In the genomic region with DNA sequence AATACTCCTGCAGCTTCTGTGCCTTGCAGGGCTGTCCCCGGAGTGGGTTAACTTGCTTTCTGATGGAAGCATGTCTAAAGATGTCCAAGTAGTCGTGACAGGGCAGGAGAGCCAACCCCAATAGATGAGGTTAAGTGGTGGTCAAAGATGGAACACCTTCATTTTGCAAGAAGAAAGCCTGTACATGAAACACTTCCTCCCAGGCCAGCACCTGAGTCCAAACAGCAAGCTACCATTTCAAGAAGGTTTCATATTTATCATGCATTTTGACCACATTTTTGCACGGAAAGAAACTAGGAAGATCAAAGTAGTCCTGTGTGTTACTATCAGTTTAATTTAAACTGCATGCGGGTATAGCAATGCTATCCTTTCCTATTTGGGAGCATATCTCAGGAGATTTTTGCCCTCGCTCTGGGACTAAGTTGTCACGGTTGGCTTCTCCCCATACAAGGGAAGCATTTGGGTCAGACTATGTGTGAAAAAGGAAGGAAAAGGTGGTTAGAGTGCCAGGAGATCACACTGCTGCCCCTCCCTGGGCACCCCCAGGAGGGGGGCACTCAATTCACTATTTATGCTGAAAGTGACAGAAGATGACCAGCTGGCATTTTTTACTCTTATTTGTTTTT, we compare ENCODE assay signal across 8 cellular contexts.
DNase-seq lines count a peak whose midpoint lies in the region; ATAC-seq and TF ChIP-seq lines count a peak whose summit lies in the region.

No MANE protein-coding gene starts in this region.

- no peak overlapping the region for H2AK5ac ChIP-seq in mesendoderm (ENCODE audit: low read length)

- DNase-seq in activated T-helper 2 cell treated with anti-CD3 and anti-CD28 coated beads, Interferon-gamma antibody, Interleukin-2, Interleukin-4, amounts not matched to agents 10 μg/mL and 5 μg/mL and 100 μg/mL, durations not matched to agents 14 hours and 24 hours and 36 hours (ENCODE audit: low spot score), result no peak
- DNase-seq in amygdala (lab: John Stamatoyannopoulos, UW) (no peak), mesendoderm (no peak), NCI-H1694 (lab: John Stamatoyannopoulos, UW) (no peak), lower leg skin (ENCODE audit: low spot score in 2 of 2) (no peak)

- no peak overlapping the region for H3K4me3 ChIP-seq in mesendoderm (ENCODE audit: low read length)
- no peak overlapping the region for H3K4me3 ChIP-seq in lower leg skin (ENCODE audit: low read depth, poor library complexity, severe bottlenecking)

- peak overlapping the region; percentile 73 for H3K4me3 Mint-ChIP-seq in activated T-helper 2 cell treated with anti-CD3 and anti-CD28 coated beads, Interferon-gamma antibody, Interleukin-2, Interleukin-4, amounts not matched to agents 10 μg/mL and 5 μg/mL and 100 μg/mL, durations not matched to agents 14 hours and 24 hours and 36 hours (ENCODE audit: low read depth)
- H3K4me3 Mint-ChIP-seq in nephron, result peak overlapping the region; percentile 2 to 68 (median 24)

- no peak overlapping the region for H3K9ac ChIP-seq in mesendoderm (ENCODE audit: low read length)

- H3K4me2 ChIP-seq in mesendoderm (ENCODE audit: low read length), result no peak overlapping the region

- no peak overlapping the region for H3K18ac ChIP-seq in mesendoderm (ENCODE audit: low read length)

- no CpG with 5 or more reads among the region's 6 CpGs for WGBS in mesendoderm (ENCODE audit: extremely low coverage, insufficient coverage, low lambda C conversion rate)
- 44 to 55% methylated on average over 6 of the region's 6 CpGs for WGBS in lower leg skin, 2 donors

- H3K9me3 Mint-ChIP-seq in activated T-helper 2 cell treated with anti-CD3 and anti-CD28 coated beads, Interferon-gamma antibody, Interleukin-2, Interleukin-4, amounts not matched to agents 10 μg/mL and 5 μg/mL and 100 μg/mL, durations not matched to agents 14 hours and 24 hours and 36 hours, result no peaks in the 10 kb centered on the region
- no peaks in the 10 kb centered on the region for H3K9me3 Mint-ChIP-seq in nephron

- TF ChIP-seq POLR2A in lower leg skin (IDR thresholded peaks at IDR 0.05), result no peak

- no peak overlapping the region for H3K4ac ChIP-seq in mesendoderm (ENCODE audit: low read depth, low read length)

- no peaks in the 10 kb centered on the region for H3K36me3 Mint-ChIP-seq in activated T-helper 2 cell treated with anti-CD3 and anti-CD28 coated beads, Interferon-gamma antibody, Interleukin-2, Interleukin-4, amounts not matched to agents 10 μg/mL and 5 μg/mL and 100 μg/mL, durations not matched to agents 14 hours and 24 hours and 36 hours (ENCODE audit: low read depth)
- H3K36me3 Mint-ChIP-seq in nephron (ENCODE audit: low read depth), result peaks cover 22% of the 10 kb centered on the region

- ATAC-seq in GM18873 (IDR thresholded peaks at IDR 0.05; ENCODE audit: low FRiP score, unreplicated experiment), result peak; percentile 25
- peak; percentile 40 for ATAC-seq in HG02840 (IDR thresholded peaks at IDR 0.05; ENCODE audit: low FRiP score, unreplicated experiment)

- TF ChIP-seq CTCF in nephron (IDR thresholded peaks at IDR 0.05; ENCODE audit: unreplicated experiment in 3 of 3) (no peak), lower leg skin (IDR thresholded peaks at IDR 0.05) (no peak)

- H3K4me1 Mint-ChIP-seq in activated T-helper 2 cell treated with anti-CD3 and anti-CD28 coated beads, Interferon-gamma antibody, Interleukin-2, Interleukin-4, amounts not matched to agents 10 μg/mL and 5 μg/mL and 100 μg/mL, durations not matched to agents 14 hours and 24 hours and 36 hours (ENCODE audit: low read depth), result peaks cover 25% of the 10 kb centered on the region
- peaks cover 53% of the 10 kb centered on the region for H3K4me1 Mint-ChIP-seq in nephron

- no peak overlapping the region for H2BK5ac ChIP-seq in mesendoderm (ENCODE audit: low read length)

- H2BK15ac ChIP-seq in mesendoderm (replicated peaks; ENCODE audit: low read depth), result no peak overlapping the region

- H3K4me1 ChIP-seq in mesendoderm (ENCODE audit: control insufficient read depth, low read depth, low read length), result no peaks in the 10 kb centered on the region

- H3K79me2 ChIP-seq in mesendoderm (ENCODE audit: control insufficient read depth, insufficient read depth, low read length), result no peaks in the 10 kb centered on the region

- H3K27me3 Mint-ChIP-seq in activated T-helper 2 cell treated with anti-CD3 and anti-CD28 coated beads, Interferon-gamma antibody, Interleukin-2, Interleukin-4, amounts not matched to agents 10 μg/mL and 5 μg/mL and 100 μg/mL, durations not matched to agents 14 hours and 24 hours and 36 hours (ENCODE audit: low read depth), result peaks cover 4% of the 10 kb centered on the region
- no peaks in the 10 kb centered on the region for H3K27me3 Mint-ChIP-seq in nephron (ENCODE audit: low read depth)

- no peak overlapping the region for H3K56ac ChIP-seq in mesendoderm (ENCODE audit: low read length)

- no peak overlapping the region for H2BK120ac ChIP-seq in mesendoderm (ENCODE audit: low read depth, low read length)

- peak overlapping the region; percentile 9 for H3K27ac Mint-ChIP-seq in activated T-helper 2 cell treated with anti-CD3 and anti-CD28 coated beads, Interferon-gamma antibody, Interleukin-2, Interleukin-4, amounts not matched to agents 10 μg/mL and 5 μg/mL and 100 μg/mL, durations not matched to agents 14 hours and 24 hours and 36 hours
- peak overlapping the region; percentile 90 to 97 (median 92) for H3K27ac Mint-ChIP-seq in nephron

- intact Hi-C loops in activated T-helper 2 cell treated with anti-CD3 and anti-CD28 coated beads, Interferon-gamma antibody, Interleukin-2, Interleukin-4, amounts not matched to agents 10 μg/mL and 5 μg/mL and 100 μg/mL, durations not matched to agents 14 hours and 24 hours and 36 hours (cut with micrococcal nuclease), result no loop called here
- intact Hi-C loops in lower leg skin (cut with DNase I; ENCODE audit: low total_unique reads), result no loop called here

- no peak overlapping the region for H3K27ac ChIP-seq in mesendoderm (ENCODE audit: low read depth, low read length)

- no peak overlapping the region for H4K5ac ChIP-seq in mesendoderm (ENCODE audit: low read length)

- H3K36me3 ChIP-seq in mesendoderm (ENCODE audit: control insufficient read depth, insufficient read depth, low read length), result no peaks in the 10 kb centered on the region

- H3K23ac ChIP-seq in mesendoderm (ENCODE audit: low read length), result no peak overlapping the region

- no peaks in the 10 kb centered on the region for H3K79me1 ChIP-seq in mesendoderm (ENCODE audit: low read length)

- H3K27me3 ChIP-seq in mesendoderm (ENCODE audit: insufficient read depth, low read length, poor library complexity), result no peaks in the 10 kb centered on the region

- H4K8ac ChIP-seq in mesendoderm (ENCODE audit: low read depth, low read length), result no peak overlapping the region
